1 cellular context compared by ENCODE assay signal in genomic region chr7:87354749-87355148, GRCh38.
TF ChIP-seq lines count a peak whose summit lies in the region.

No MANE protein-coding gene starts in this region.

TF ChIP-seq in K562, 482 proteins besides CTCF, POLR2A, EP300 and RAD21 (continued from another document):
- TF ChIP-seq CEBPZ (IDR thresholded peaks at IDR 0.05; ENCODE audit: borderline replicate concordance, low read depth, low read length), result peak; percentile 60
